In the genomic region with DNA sequence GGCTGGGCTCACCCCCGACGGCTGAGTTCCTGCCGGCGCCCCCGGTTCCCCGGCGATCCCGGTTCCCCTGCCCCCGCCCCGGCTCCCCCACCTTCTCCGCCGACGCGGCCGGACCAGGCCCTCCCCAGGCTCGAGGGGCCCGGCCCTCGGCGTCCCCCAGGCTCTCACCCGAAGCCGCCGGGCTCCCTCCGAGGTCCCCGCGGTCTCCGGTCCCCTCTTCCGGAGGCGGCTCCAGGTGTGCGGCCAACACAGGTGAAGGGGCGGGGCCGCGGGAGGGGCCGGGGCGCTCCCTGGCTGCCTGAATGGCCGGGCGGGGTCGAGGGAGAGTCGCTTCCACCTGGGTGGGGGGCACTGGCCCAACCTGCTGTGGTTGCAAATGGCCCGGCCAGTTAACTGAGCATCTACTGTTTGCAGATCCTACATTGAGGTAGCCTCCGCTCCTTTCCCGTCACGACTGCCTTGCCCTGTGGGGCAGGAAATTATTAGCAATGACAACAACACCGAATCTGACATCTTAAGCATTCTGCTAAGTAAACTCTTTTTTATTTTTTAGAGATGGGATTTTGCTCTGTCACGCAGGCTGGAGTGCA, we compare ENCODE assay signal across 12 cellular contexts. TPM values are rescaled to one million over a fixed set of nuclear protein-coding genes. Genes with fewer than 3 reads are reported as not detected.
DNase-seq lines count a peak whose midpoint lies in the region; ATAC-seq lines count a peak whose summit lies in the region.
"Had no signal": no experiment of that assay in that cellular context is flagged by ENCODE, and none has a peak within 500 bp of the region (broad histone marks: within the 10 kb centered on the region; RNA-seq: fewer than 3 reads in every experiment).

A gene with protein sequence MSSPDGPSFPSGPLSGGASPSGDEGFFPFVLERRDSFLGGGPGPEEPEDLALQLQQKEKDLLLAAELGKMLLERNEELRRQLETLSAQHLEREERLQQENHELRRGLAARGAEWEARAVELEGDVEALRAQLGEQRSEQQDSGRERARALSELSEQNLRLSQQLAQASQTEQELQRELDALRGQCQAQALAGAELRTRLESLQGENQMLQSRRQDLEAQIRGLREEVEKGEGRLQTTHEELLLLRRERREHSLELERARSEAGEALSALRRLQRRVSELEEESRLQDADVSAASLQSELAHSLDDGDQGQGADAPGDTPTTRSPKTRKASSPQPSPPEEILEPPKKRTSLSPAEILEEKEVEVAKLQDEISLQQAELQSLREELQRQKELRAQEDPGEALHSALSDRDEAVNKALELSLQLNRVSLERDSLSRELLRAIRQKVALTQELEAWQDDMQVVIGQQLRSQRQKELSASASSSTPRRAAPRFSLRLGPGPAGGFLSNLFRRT (minus strand): TSS at position 219 of the 590 bp plus-strand sequence. CDS start 1,448 bp downstream, outside the sequence.

- H3K27ac Mint-ChIP-seq in activated CD8-positive, alpha-beta memory T cell treated with anti-CD3 and anti-CD28 coated beads, Interleukin-2, amount 10 ng/mL, durations not matched to agents 7 days and 5 days: no peak within 1 kb of the TSS
- no peak within 1 kb of the TSS for H3K27ac Mint-ChIP-seq in T-helper 17 cell
- no peak within 1 kb of the TSS for H3K27ac Mint-ChIP-seq in stimulated activated naive CD8-positive, alpha-beta T cell treated with anti-CD3 and anti-CD28 coated beads, Interleukin-15, amount 100 ng/mL, for 72 hours

- no peak for ATAC-seq in activated CD8-positive, alpha-beta memory T cell treated with anti-CD3 and anti-CD28 coated beads, Interleukin-2, amount 10 ng/mL, durations not matched to agents 7 days and 5 days
- ATAC-seq in T-helper 17 cell (no peak), HG03565 (IDR thresholded peaks at IDR 0.05; ENCODE audit: unreplicated experiment) (no peak)
- peak; percentile 15 for ATAC-seq in stimulated activated naive CD8-positive, alpha-beta T cell treated with anti-CD3 and anti-CD28 coated beads, Interleukin-15, amount 100 ng/mL, for 72 hours

- H3K9me3 Mint-ChIP-seq in activated CD8-positive, alpha-beta memory T cell treated with anti-CD3 and anti-CD28 coated beads, Interleukin-2, amount 10 ng/mL, durations not matched to agents 7 days and 5 days (ENCODE audit: low read depth): no peaks in the 10 kb centered on the region
- H3K9me3 Mint-ChIP-seq in stimulated activated naive CD8-positive, alpha-beta T cell treated with anti-CD3 and anti-CD28 coated beads, Interleukin-15, amount 100 ng/mL, for 72 hours: no peaks in the 10 kb centered on the region

- peaks cover 75% of the 10 kb centered on the region for H3K27me3 Mint-ChIP-seq in activated CD8-positive, alpha-beta memory T cell treated with anti-CD3 and anti-CD28 coated beads, Interleukin-2, amount 10 ng/mL, durations not matched to agents 7 days and 5 days
- H3K27me3 Mint-ChIP-seq in T-helper 17 cell: peaks cover 71% of the 10 kb centered on the region
- peaks cover 97% of the 10 kb centered on the region for H3K27me3 Mint-ChIP-seq in stimulated activated naive CD8-positive, alpha-beta T cell treated with anti-CD3 and anti-CD28 coated beads, Interleukin-15, amount 100 ng/mL, for 72 hours

- H3K4me3 Mint-ChIP-seq in activated CD8-positive, alpha-beta memory T cell treated with anti-CD3 and anti-CD28 coated beads, Interleukin-2, amount 10 ng/mL, durations not matched to agents 7 days and 5 days: peak within 1 kb of the TSS; percentile 18
- H3K4me3 Mint-ChIP-seq in T-helper 17 cell: peak within 1 kb of the TSS; percentile 67
- H3K4me3 Mint-ChIP-seq in stimulated activated naive CD8-positive, alpha-beta T cell treated with anti-CD3 and anti-CD28 coated beads, Interleukin-15, amount 100 ng/mL, for 72 hours: peak within 1 kb of the TSS; percentile 20 to 32

- no peaks in the 10 kb centered on the region for H3K9me3 ChIP-seq in T-helper 17 cell (ENCODE audit: control insufficient read depth, low read length, poor library complexity, severe bottlenecking)

- CTCF ChIA-PET in activated CD8-positive, alpha-beta memory T cell treated with anti-CD3 and anti-CD28 coated beads, Interleukin-2, amount 10 ng/mL, durations not matched to agents 7 days and 5 days (lab: Charles Lee): interaction anchor here (0.7 to 15.3 kb wide), 5 partner anchors 7 to 56 kb away, joined by 4 to 342 read pairs (median 28); partner anchors contain the start of genes HCFC1R1, MMP25 and THOC6

- H3K4me1 Mint-ChIP-seq in activated CD8-positive, alpha-beta memory T cell treated with anti-CD3 and anti-CD28 coated beads, Interleukin-2, amount 10 ng/mL, durations not matched to agents 7 days and 5 days: peaks cover 17% of the 10 kb centered on the region
- H3K4me1 Mint-ChIP-seq in T-helper 17 cell: peaks cover 3% of the 10 kb centered on the region
- peaks cover 26% of the 10 kb centered on the region for H3K4me1 Mint-ChIP-seq in stimulated activated naive CD8-positive, alpha-beta T cell treated with anti-CD3 and anti-CD28 coated beads, Interleukin-15, amount 100 ng/mL, for 72 hours

- DNase-seq in activated CD8-positive, alpha-beta memory T cell treated with anti-CD3 and anti-CD28 coated beads, Interleukin-2, amount 10 ng/mL, durations not matched to agents 7 days and 5 days: no peak
- DNase-seq in activated CD8-positive, alpha-beta memory T cell treated with anti-CD3 and anti-CD28 coated beads, Interleukin-2, amount 50 U/mL, for 48 hours: no peak
- no peak for DNase-seq in T-helper 17 cell
- DNase-seq in iPS-NIHi7 (ENCODE audit: extremely low spot score): peak; percentile 80
- no peak for DNase-seq in stimulated activated naive CD8-positive, alpha-beta T cell treated with anti-CD3 and anti-CD28 coated beads, Interleukin-15, amount 100 ng/mL, for 72 hours
- no peak for DNase-seq in NCI-H82 (lab: John Stamatoyannopoulos, UW)
- no peak for DNase-seq in NCI-H524 (lab: John Stamatoyannopoulos, UW)
- DNase-seq: activated T-cell treated with anti-CD3 and anti-CD28 coated beads for 4 hours, hippocampal formation, NCI-H1930 had no signal

- H3K36me3 Mint-ChIP-seq in activated CD8-positive, alpha-beta memory T cell treated with anti-CD3 and anti-CD28 coated beads, Interleukin-2, amount 10 ng/mL, durations not matched to agents 7 days and 5 days: peaks cover 2% of the 10 kb centered on the region
- peaks cover 7% of the 10 kb centered on the region for H3K36me3 Mint-ChIP-seq in T-helper 17 cell (ENCODE audit: low read depth)

RNA-seq across cellular contexts. Expression of the gene that starts here (rescaled TPM):
- total RNA-seq in activated CD8-positive, alpha-beta memory T cell treated with anti-CD3 and anti-CD28 coated beads, Interleukin-2, amount 10 ng/mL, durations not matched to agents 7 days and 5 days: under 1 TPM in 1 of 2 experiments, not detected in 1; 0.50 TPM
- not detected for total RNA-seq in T-helper 17 cell
- total RNA-seq: chondrocyte had no signal
